ENCODE assay signal across 11 cellular contexts in genomic region chr9:131744171-131744714, GRCh38. TPM values are rescaled to one million over a fixed set of nuclear protein-coding genes. Genes with fewer than 3 reads are reported as not detected.
DNase-seq lines count a peak whose midpoint lies in the region; ATAC-seq and TF ChIP-seq lines count a peak whose summit lies in the region.
"Had no signal": no experiment of that assay in that cellular context is flagged by ENCODE, and none has a peak within 500 bp of the region (broad histone marks: within the 10 kb centered on the region; RNA-seq: fewer than 3 reads in every experiment).

No MANE protein-coding gene starts in this region.

- DNase-seq in activated naive CD4-positive, alpha-beta T cell treated with anti-CD3 and anti-CD28 coated beads for 36 hours: peak; percentile 42
- no peak for DNase-seq in activated naive CD4-positive, alpha-beta T cell treated with Interleukin-2 at 50 U/mL for 16 hours
- peak; percentile 13 for DNase-seq in T-helper 2 cell treated with Interferon-gamma antibody and Interleukin-4, amounts not matched to agents 5 μg/mL and 100 μg/mL, for 36 hours (ENCODE audit: low spot score)
- DNase-seq in erythroblast (lab: John Stamatoyannopoulos, UW) (peak; percentile 26 to 28), type B pancreatic cell (ENCODE audit: extremely low spot score, unreplicated experiment) (no peak), COR-L47 (lab: John Stamatoyannopoulos, UW) (no peak)
- DNase-seq: left ventricle myocardium inferior, SHP77, sigmoid colon had no signal

- no peak for TF ChIP-seq POLR2A in erythroblast (IDR thresholded peaks at IDR 0.05; ENCODE audit: low read length)

- H3K27me3 Mint-ChIP-seq in activated naive CD4-positive, alpha-beta T cell treated with anti-CD3 and anti-CD28 coated beads for 36 hours (ENCODE audit: low read depth): no peaks in the 10 kb centered on the region
- no peaks in the 10 kb centered on the region for H3K27me3 Mint-ChIP-seq in T-helper 2 cell treated with Interferon-gamma antibody and Interleukin-4, amounts not matched to agents 5 μg/mL and 100 μg/mL, for 36 hours (ENCODE audit: low read depth)
- no peaks in the 10 kb centered on the region for H3K27me3 Mint-ChIP-seq in type B pancreatic cell

- H3K4me1 Mint-ChIP-seq in activated naive CD4-positive, alpha-beta T cell treated with anti-CD3 and anti-CD28 coated beads for 36 hours (ENCODE audit: low read depth): peaks cover 28% of the 10 kb centered on the region
- H3K4me1 Mint-ChIP-seq in T-helper 2 cell treated with Interferon-gamma antibody and Interleukin-4, amounts not matched to agents 5 μg/mL and 100 μg/mL, for 36 hours (ENCODE audit: low read depth): peaks cover 36% of the 10 kb centered on the region
- H3K4me1 Mint-ChIP-seq in type B pancreatic cell (ENCODE audit: unreplicated experiment): peaks cover 8% of the 10 kb centered on the region

- peak overlapping the region; percentile 25 for H3K27ac Mint-ChIP-seq in activated naive CD4-positive, alpha-beta T cell treated with anti-CD3 and anti-CD28 coated beads for 36 hours
- H3K27ac Mint-ChIP-seq in T-helper 2 cell treated with Interferon-gamma antibody and Interleukin-4, amounts not matched to agents 5 μg/mL and 100 μg/mL, for 36 hours: peak overlapping the region; percentile 83
- peak overlapping the region; percentile 82 for H3K27ac Mint-ChIP-seq in type B pancreatic cell

- intact Hi-C loops in activated naive CD4-positive, alpha-beta T cell treated with anti-CD3 and anti-CD28 coated beads for 36 hours (cut with micrococcal nuclease): no loop called here

- CTCF ChIA-PET in activated naive CD4-positive, alpha-beta T cell treated with anti-CD3 and anti-CD28 coated beads for 36 hours (lab: Charles Lee): interaction anchor here (0.7 to 4.9 kb wide), 11 partner anchors 11 to 250 kb away, joined by 3 to 32 read pairs (median 3); no protein-coding TSS in a partner anchor

- H3K9me3 Mint-ChIP-seq in activated naive CD4-positive, alpha-beta T cell treated with anti-CD3 and anti-CD28 coated beads for 36 hours: no peaks in the 10 kb centered on the region
- no peaks in the 10 kb centered on the region for H3K9me3 Mint-ChIP-seq in T-helper 2 cell treated with Interferon-gamma antibody and Interleukin-4, amounts not matched to agents 5 μg/mL and 100 μg/mL, for 36 hours
- H3K9me3 Mint-ChIP-seq in type B pancreatic cell: no peaks in the 10 kb centered on the region

- ATAC-seq in HG02759 (IDR thresholded peaks at IDR 0.05; ENCODE audit: unreplicated experiment) (no peak), HG03565 (IDR thresholded peaks at IDR 0.05; ENCODE audit: unreplicated experiment) (no peak)

- no peaks in the 10 kb centered on the region for H3K36me3 Mint-ChIP-seq in activated naive CD4-positive, alpha-beta T cell treated with anti-CD3 and anti-CD28 coated beads for 36 hours (ENCODE audit: low read depth)
- H3K36me3 Mint-ChIP-seq in T-helper 2 cell treated with Interferon-gamma antibody and Interleukin-4, amounts not matched to agents 5 μg/mL and 100 μg/mL, for 36 hours (ENCODE audit: low read depth): no peaks in the 10 kb centered on the region
- no peaks in the 10 kb centered on the region for H3K36me3 Mint-ChIP-seq in type B pancreatic cell

- TF ChIP-seq CTCF in type B pancreatic cell (conservative IDR thresholded peaks at IDR 0.05): no peak

- H3K4me3 Mint-ChIP-seq in activated naive CD4-positive, alpha-beta T cell treated with anti-CD3 and anti-CD28 coated beads for 36 hours: no peak overlapping the region
- peak overlapping the region; percentile 57 for H3K4me3 Mint-ChIP-seq in T-helper 2 cell treated with Interferon-gamma antibody and Interleukin-4, amounts not matched to agents 5 μg/mL and 100 μg/mL, for 36 hours
- no peak overlapping the region for H3K4me3 Mint-ChIP-seq in type B pancreatic cell

RNA-seq across cellular contexts. Expression of gene RAPGEF1, which starts 4.4 kb away (rescaled TPM):
- total RNA-seq in activated naive CD4-positive, alpha-beta T cell treated with anti-CD3 and anti-CD28 coated beads for 36 hours: 10 to 100 TPM; 55.9 to 59.9 TPM
- 45.9 and 51.5 TPM in 2 replicates for total RNA-seq in type B pancreatic cell (ENCODE audit: low replicate concordance)

Comparison
In these comparisons a context has a peak if more than half of its experiments do, and no peak if none do; other contexts are left out.
1. DNase-seq: peak in activated naive CD4-positive, alpha-beta T cell treated with anti-CD3 and anti-CD28 coated beads for 36 hours (single experiment), T-helper 2 cell treated with Interferon-gamma antibody and Interleukin-4, amounts not matched to agents 5 μg/mL and 100 μg/mL, for 36 hours (single experiment) and erythroblast (2 of 2); none in activated naive CD4-positive, alpha-beta T cell treated with Interleukin-2 at 50 U/mL for 16 hours (single experiment), type B pancreatic cell (single experiment) and COR-L47 (single experiment).
2. H3K27ac Mint-ChIP-seq: peak in every context shown above with its lines; median percentile 83 in T-helper 2 cell treated with Interferon-gamma antibody and Interleukin-4, amounts not matched to agents 5 μg/mL and 100 μg/mL, for 36 hours; 82 in type B pancreatic cell; 25 in activated naive CD4-positive, alpha-beta T cell treated with anti-CD3 and anti-CD28 coated beads for 36 hours.